Comparison of ENCODE assay signal across 17 cellular contexts in genomic region chr16:82643136-82643535, GRCh38. TPM values are rescaled to one million over a fixed set of nuclear protein-coding genes. Genes with fewer than 3 reads are reported as not detected.
A peak's percentile ranks its signal among the peaks of the same experiment; 100 is the strongest.
DNase-seq lines count a peak whose midpoint lies in the region; ATAC-seq and TF ChIP-seq lines count a peak whose summit lies in the region.
"Had no signal": no experiment of that assay in that cellular context is flagged by ENCODE, and none has a peak within 500 bp of the region (broad histone marks: within the 10 kb centered on the region; RNA-seq: fewer than 3 reads in every experiment).

No MANE protein-coding gene starts in this region.

- peak overlapping the region; percentile 29; the same call in 1 of the 2 replicates for H3K4me2 ChIP-seq in MM.1S (ENCODE audit: low read depth, low read length)
- H3K4me2 ChIP-seq: BLaER1 had no signal

- no peaks in the 10 kb centered on the region for H3K79me2 ChIP-seq in MM.1S (ENCODE audit: low read length)

- peaks cover 2% of the 10 kb centered on the region for H3K36me3 Mint-ChIP-seq in T-helper 17 cell (ENCODE audit: low read depth)
- H3K36me3 Mint-ChIP-seq: CD8-positive, alpha-beta T cell had no signal

- 0 out of 2 replicates have a peak, but pooled peaks cover 8% of the 10 kb centered on the region for H3K4me1 ChIP-seq in MM.1S (ENCODE audit: low read length)

- no peak overlapping the region for H3K4me3 ChIP-seq in MM.1S (ENCODE audit: low read length)
- H3K4me3 ChIP-seq: BLaER1 had no signal

- peaks cover 15% of the 10 kb centered on the region for H3K27me3 Mint-ChIP-seq in T-helper 17 cell

- ATAC-seq in T-helper 17 cell = no peak
- ATAC-seq in GM18870 (IDR thresholded peaks at IDR 0.05; ENCODE audit: unreplicated experiment) = no peak
- ATAC-seq in HG02759 (IDR thresholded peaks at IDR 0.05; ENCODE audit: unreplicated experiment) = no peak
- ATAC-seq: CD8-positive, alpha-beta T cell had no signal

- H3K36me3 ChIP-seq in MM.1S (replicated peaks; ENCODE audit: insufficient read depth, low read length) = no peaks in the 10 kb centered on the region
- H3K36me3 ChIP-seq: BLaER1 had no signal

- H3K27ac ChIP-seq in MM.1S (ENCODE audit: low read length) = no peak overlapping the region; the same call in 1 of the 2 replicates
- H3K27ac ChIP-seq: BLaER1 had no signal

- DNase-seq in NCI-H1417 (lab: John Stamatoyannopoulos, UW) (peak in 2 of 3 experiments; percentile 29 to 55), NCI-H1417 treated with DMSO at 0.1 percent for 48 hours (lab: John Stamatoyannopoulos, UW) (no peak), MM.1S (peak; percentile 46), T-helper 17 cell (no peak), NCI-H2029 (lab: John Stamatoyannopoulos, UW) (no peak)
- DNase-seq in stimulated activated CD4-positive, alpha-beta T cell treated with anti-CD3 and anti-CD28 coated beads, Interleukin-4, amount 100 ng/mL, for 4 hours = no peak
- DNase-seq: CD8-positive, alpha-beta T cell; HCEC 1CT; KG1; NCI-H1105 treated with DMSO at 0.1 percent for 48 hours; NCI-H187 treated with DMSO at 0.1 percent for 48 hours; SHP77 treated with DMSO at 0.1 percent for 48 hours had no signal

- TF ChIP-seq CTCF in MM.1S (IDR thresholded peaks at IDR 0.05; ENCODE audit: low read length) = peak; percentile 18; the same call in 1 of the 2 replicates

- H3F3A ChIP-seq in MM.1S (ENCODE audit: insufficient read depth, low read length) = no peaks in the 10 kb centered on the region

- H3K4me1 Mint-ChIP-seq in T-helper 17 cell = peaks cover 18% of the 10 kb centered on the region

- H3K4me3 Mint-ChIP-seq in T-helper 17 cell = no peak overlapping the region
- H3K4me3 Mint-ChIP-seq: CD8-positive, alpha-beta T cell; T-helper 1 cell treated with Interleukin-12 subunit alpha and Interleukin-12 subunit beta and Interleukin-4 antibody, amounts not matched to agents 30 μg/mL and 1 μg/mL, for 36 hours had no signal

- peak overlapping the region; percentile 54 for H3K27ac Mint-ChIP-seq in T-helper 17 cell
- H3K27ac Mint-ChIP-seq: CD8-positive, alpha-beta T cell; T-helper 1 cell treated with Interleukin-12 subunit alpha and Interleukin-12 subunit beta and Interleukin-4 antibody, amounts not matched to agents 30 μg/mL and 1 μg/mL, for 36 hours had no signal

- H3K9me2 ChIP-seq in MM.1S (replicated peaks; ENCODE audit: insufficient read depth, low read length) = no peaks in the 10 kb centered on the region

- no peak overlapping the region for H3K9ac ChIP-seq in MM.1S (ENCODE audit: low read length)
- H3K9ac ChIP-seq: BLaER1 had no signal

- no peaks in the 10 kb centered on the region for H3K27me3 ChIP-seq in MM.1S (replicated peaks; ENCODE audit: insufficient read depth, low read length)
- H3K27me3 ChIP-seq: BLaER1 had no signal

- H2AFZ ChIP-seq in MM.1S (ENCODE audit: low read length) = no peak overlapping the region

- H3K9me3 ChIP-seq in MM.1S (replicated peaks; ENCODE audit: insufficient read depth, low read length) (no peaks in the 10 kb centered on the region), T-helper 17 cell (ENCODE audit: control insufficient read depth, low read length, poor library complexity, severe bottlenecking) (no peaks in the 10 kb centered on the region)
- H3K9me3 ChIP-seq: BLaER1 had no signal

- H4K20me1 ChIP-seq in MM.1S (ENCODE audit: insufficient read depth, low read length) = no peaks in the 10 kb centered on the region
- H4K20me1 ChIP-seq: BLaER1 had no signal

RNA-seq across cellular contexts. Expression of gene CDH13, which starts 16.4 kb away (rescaled TPM):
- total RNA-seq in T-helper 17 cell = not detected
- total RNA-seq: CD8-positive, alpha-beta T cell; OCI-LY7 had no signal

Comparison
In these comparisons a context has a peak if more than half of its experiments do, and no peak if none do; other contexts are left out.
1. DNase-seq: peak in NCI-H1417 (2 of 3) and MM.1S (single experiment); none in NCI-H1417 treated with DMSO at 0.1 percent for 48 hours (single experiment), T-helper 17 cell (0 of 3), stimulated activated CD4-positive, alpha-beta T cell treated with anti-CD3 and anti-CD28 coated beads, Interleukin-4, amount 100 ng/mL, for 4 hours (0 of 2) and NCI-H2029 (single experiment).